ENCODE assay signal across 8 cellular contexts in genomic region chr3:67654832-67655152, GRCh38. TPM values are rescaled to one million over a fixed set of nuclear protein-coding genes. Genes with fewer than 3 reads are reported as not detected.
DNase-seq lines count a peak whose midpoint lies in the region; ATAC-seq and TF ChIP-seq lines count a peak whose summit lies in the region.

No MANE protein-coding gene starts in this region.

- no peak for TF ChIP-seq CTCF in GM12875 (IDR thresholded peaks at IDR 0.05; ENCODE audit: borderline replicate concordance, insufficient read depth, low read depth, low read length)
- TF ChIP-seq CTCF in RWPE2 (IDR thresholded peaks at IDR 0.05; ENCODE audit: poor library complexity, severe bottlenecking), result no peak
- TF ChIP-seq CTCF in epithelial cell of proximal tubule (conservative IDR thresholded peaks at IDR 0.05; ENCODE audit: low read depth, low read length), result no peak
- no peak for TF ChIP-seq CTCF in osteocyte (IDR thresholded peaks at IDR 0.05)

- H3K27me3 Mint-ChIP-seq in osteocyte (ENCODE audit: unreplicated experiment), result no peaks in the 10 kb centered on the region

- H3K9me3 Mint-ChIP-seq in osteocyte (ENCODE audit: unreplicated experiment), result no peaks in the 10 kb centered on the region

- DNase-seq in RWPE2 (ENCODE audit: low spot score), result no peak
- DNase-seq in epithelial cell of proximal tubule (ENCODE audit: low read depth), result no peak
- DNase-seq in osteocyte (ENCODE audit: extremely low spot score, unreplicated experiment), result no peak
- no peak for DNase-seq in OCI-M2 (lab: John Stamatoyannopoulos, UW; ENCODE audit: unreplicated experiment)

- H3K36me3 ChIP-seq in RWPE2 (ENCODE audit: low read depth), result no peaks in the 10 kb centered on the region

- peaks cover 9% of the 10 kb centered on the region for H3K4me1 ChIP-seq in RWPE2 (ENCODE audit: insufficient read depth, poor library complexity, severe bottlenecking)

- peak overlapping the region; percentile 78 for H3K27ac ChIP-seq in RWPE2 (ENCODE audit: poor library complexity, severe bottlenecking)

- peak overlapping the region; percentile 75 for H3K4me3 ChIP-seq in GM12875 (ENCODE audit: low read depth, low read length)
- peak overlapping the region; percentile 97 for H3K4me3 ChIP-seq in RWPE2 (ENCODE audit: severe bottlenecking)
- peak overlapping the region; percentile 79 for H3K4me3 ChIP-seq in epithelial cell of proximal tubule (ENCODE audit: low read depth, low read length)

- H3K9me3 ChIP-seq in RWPE2 (ENCODE audit: severe bottlenecking), result no peaks in the 10 kb centered on the region

- ATAC-seq in RWPE2 (ENCODE audit: low read depth) (no peak; the same call in 1 of the 3 replicates), HG02571 (IDR thresholded peaks at IDR 0.05; ENCODE audit: unreplicated experiment) (no peak), HG03025 (IDR thresholded peaks at IDR 0.05; ENCODE audit: low FRiP score, unreplicated experiment) (no peak)
- no peak for ATAC-seq in activated CD4-positive, CD25-positive, alpha-beta regulatory T cell treated with anti-CD3 and anti-CD28 coated beads, Interleukin-2, amount 50 U/mL, for 24 hours

- peaks cover 19% of the 10 kb centered on the region for H3K4me1 Mint-ChIP-seq in osteocyte (ENCODE audit: unreplicated experiment)

- no peaks in the 10 kb centered on the region for H3K36me3 Mint-ChIP-seq in osteocyte (ENCODE audit: unreplicated experiment)

- peak overlapping the region; percentile 92 for H3K27ac Mint-ChIP-seq in osteocyte (ENCODE audit: unreplicated experiment)

- no peaks in the 10 kb centered on the region for H3K27me3 ChIP-seq in RWPE2 (ENCODE audit: insufficient read depth, poor library complexity, severe bottlenecking)

- H3K4me3 Mint-ChIP-seq in osteocyte (ENCODE audit: unreplicated experiment), result peak overlapping the region; percentile 79

RNA-seq across cellular contexts. Expression of gene SUCLG2, which starts 0.4 kb away (rescaled TPM):
- total RNA-seq in epithelial cell of proximal tubule (44.6 and 54.3 TPM in 2 replicates), osteocyte (32.1 and 33.1 TPM in 2 replicates)
